ENCODE assay signal across 27 cellular contexts in genomic region chr2:219877714-219878113, GRCh38.
"Had no signal": no experiment of that assay in that cellular context is flagged by ENCODE, and none has a peak within 500 bp of the region (broad histone marks: within the 10 kb centered on the region; RNA-seq: fewer than 3 reads in every experiment).

No MANE protein-coding gene starts in this region.

- H3K27ac ChIP-seq: left lung, lower lobe of right lung, pancreas, prostate gland, skin epidermis, stomach, testis, thyroid gland, transverse colon, upper lobe of left lung, vagina had no signal

- DNase-seq: hippocampal formation; kidney glomerular epithelial cell; left cardiac atrium; left lung; lower lobe of right lung; mammary epithelial cell; mesenchymal stem cell; naive thymus-derived CD8-positive, alpha-beta T cell; nucleus accumbens; pancreas; posterior cingulate gyrus; retina; right cardiac atrium; stimulated activated CD4-positive, alpha-beta T cell treated with anti-CD3 and anti-CD28 coated beads, Interleukin-12 subunit alpha, Interleukin-12 subunit beta, amount 100 ng/mL, for 4 hours; stimulated activated CD4-positive, alpha-beta T cell treated with anti-CD3 and anti-CD28 coated beads, Interleukin-15, amount 100 ng/mL, for 24 hours; stimulated activated CD4-positive, alpha-beta T cell treated with anti-CD3 and anti-CD28 coated beads, Interleukin-2, amount 100 ng/mL, for 24 hours; stimulated activated CD4-positive, alpha-beta T cell treated with anti-CD3 and anti-CD28 coated beads, Interleukin-4, amount 100 ng/mL, for 1 hour; stimulated activated naive B cell treated with anti-CD40 and anti-IgM and Interleukin-4, amounts not matched to agents 10 μg/mL and 1 μg/mL and 100 μg/mL, for 72 hours; stimulated activated naive CD8-positive, alpha-beta T cell treated with anti-CD3 and anti-CD28 coated beads, Interleukin-15, Interleukin-2, amounts not matched to agents 100 U/mL and 50 U/mL, for 24 hours; stomach; testis; thyroid gland; transverse colon had no signal

- H3K4me1 ChIP-seq: left lung, lower lobe of right lung, pancreas, prostate gland, stomach, testis, thyroid gland, transverse colon, upper lobe of left lung, vagina had no signal

- H3K27me3 ChIP-seq: left lung, pancreas, testis, thyroid gland, transverse colon, upper lobe of left lung, vagina had no signal

- H3K9me3 ChIP-seq: left lung, lower lobe of right lung, pancreas, prostate gland, stomach, testis, thyroid gland, transverse colon, upper lobe of left lung, vagina had no signal

- H3K4me3 ChIP-seq: left lung, lower lobe of right lung, pancreas, prostate gland, skin epidermis, stomach, testis, thyroid gland, transverse colon, upper lobe of left lung, vagina had no signal

- H3K36me3 ChIP-seq: left lung, lower lobe of right lung, pancreas, prostate gland, stomach, thyroid gland, transverse colon, upper lobe of left lung, vagina had no signal
